16 cellular contexts compared by ENCODE assay signal in the genomic region with DNA sequence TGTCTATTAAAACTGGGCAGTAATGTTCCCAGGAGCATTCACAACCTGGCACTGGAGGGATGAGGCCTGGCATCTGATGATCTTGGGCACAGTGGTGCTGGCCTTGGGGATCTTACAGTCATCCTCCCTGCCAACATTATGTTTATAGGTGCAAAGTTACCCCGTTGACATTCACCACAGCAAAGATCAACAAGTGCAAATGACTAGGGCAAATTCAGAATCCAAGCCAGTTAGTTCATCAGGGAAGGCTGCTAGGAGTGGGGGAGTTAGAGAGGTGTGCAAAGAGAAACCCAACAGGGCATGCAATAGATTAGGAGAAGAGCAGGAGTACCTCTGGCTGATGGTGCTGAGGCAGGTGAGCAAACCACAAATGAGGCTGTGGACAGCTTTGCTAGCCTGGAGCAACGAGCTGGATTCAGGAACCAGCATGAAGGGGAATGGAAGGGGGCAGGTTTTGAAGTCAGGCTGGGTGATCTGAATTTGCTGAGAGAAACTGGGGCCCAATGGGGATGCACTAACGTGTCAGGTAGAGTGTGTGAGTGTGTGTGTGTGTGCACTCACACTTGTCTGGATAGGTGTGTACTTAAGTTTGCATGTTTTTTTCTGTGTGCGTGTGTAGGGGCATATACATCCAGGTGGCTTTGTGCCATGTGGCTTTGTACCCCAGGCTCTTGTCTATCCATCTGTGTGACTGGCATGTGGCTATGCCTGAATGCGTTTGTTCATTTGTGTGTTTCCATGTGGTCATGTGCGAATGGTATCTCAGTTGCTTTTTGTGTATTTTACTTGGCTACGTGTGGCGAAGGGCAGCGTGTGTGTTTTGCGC. TPM values are rescaled to one million over a fixed set of nuclear protein-coding genes. Genes with fewer than 3 reads are reported as not detected.
DNase-seq lines count a peak whose midpoint lies in the region; ATAC-seq and TF ChIP-seq lines count a peak whose summit lies in the region.
"Had no signal": no experiment of that assay in that cellular context is flagged by ENCODE, and none has a peak within 500 bp of the region (broad histone marks: within the 10 kb centered on the region; RNA-seq: fewer than 3 reads in every experiment).

No MANE protein-coding gene starts in this region.

- POLR2A ChIA-PET in activated CD4-positive, alpha-beta T cell treated with anti-CD3 and anti-CD28 coated beads, Interleukin-2, amount 10 ng/mL, durations not matched to agents 7 days and 5 days (lab: Charles Lee), result no interaction called here
- POLR2A ChIA-PET in CD4-positive, alpha-beta T cell (lab: Charles Lee), result interaction anchor here (0.9 kb wide), 1 partner anchor 22 kb away, joined by 3 read pairs; no protein-coding TSS in a partner anchor

- H3K27me3 ChIP-seq in duodenal mucosa (ENCODE audit: control insufficient read depth in 1 of 2, insufficient read depth in 2 of 2, low read length in 2 of 2) (peaks cover 79 to 89% of the 10 kb centered on the region in 2 donors), skeletal muscle satellite cell (ENCODE audit: control insufficient read depth, insufficient read depth, low read length) (peaks cover 87% of the 10 kb centered on the region)
- H3K27me3 ChIP-seq in CD4-positive, alpha-beta T cell (ENCODE audit: control insufficient read depth, insufficient read depth, low read length), result peaks cover 55% of the 10 kb centered on the region

- CTCF ChIA-PET in activated CD4-positive, alpha-beta T cell treated with anti-CD3 and anti-CD28 coated beads, Interleukin-2, amount 10 ng/mL, durations not matched to agents 7 days and 5 days (lab: Charles Lee), result interaction anchor here (1.0 kb wide), 1 partner anchor 48 kb away, joined by 3 read pairs; no protein-coding TSS in a partner anchor
- CTCF ChIA-PET in CD4-positive, alpha-beta T cell (lab: Charles Lee), result no interaction called here

- peaks cover 17% of the 10 kb centered on the region for H3K4me1 Mint-ChIP-seq in activated CD4-positive, alpha-beta T cell treated with anti-CD3 and anti-CD28 coated beads, Interleukin-2, amount 10 ng/mL, durations not matched to agents 7 days and 5 days
- peaks cover under 1% of the 10 kb centered on the region for H3K4me1 Mint-ChIP-seq in CD4-positive, alpha-beta T cell (ENCODE audit: low read depth)

- peak overlapping the region; percentile 32 for H3K4me3 Mint-ChIP-seq in activated CD4-positive, alpha-beta T cell treated with anti-CD3 and anti-CD28 coated beads, Interleukin-2, amount 10 ng/mL, durations not matched to agents 7 days and 5 days
- no peak overlapping the region for H3K4me3 Mint-ChIP-seq in CD4-positive, alpha-beta T cell
- H3K4me3 Mint-ChIP-seq: mesothelial cell of epicardium had no signal

- H3K9me3 Mint-ChIP-seq in activated CD4-positive, alpha-beta T cell treated with anti-CD3 and anti-CD28 coated beads, Interleukin-2, amount 10 ng/mL, durations not matched to agents 7 days and 5 days, result no peaks in the 10 kb centered on the region
- no peaks in the 10 kb centered on the region for H3K9me3 Mint-ChIP-seq in CD4-positive, alpha-beta T cell
- H3K9me3 Mint-ChIP-seq: mesothelial cell of epicardium had no signal

- no peak overlapping the region for H3K27ac ChIP-seq in duodenal mucosa (ENCODE audit: low read depth, low read length)
- H3K27ac ChIP-seq in CD4-positive, alpha-beta T cell (ENCODE audit: low read depth, low read length), result no peak overlapping the region

- intact Hi-C loops in CD4-positive, alpha-beta T cell (cut with DNase I, micrococcal nuclease), result loop anchor here (5.0 kb wide), 3 partner anchors 123 to 442 kb away; partner anchors contain the start of gene ATF7 (in 1 of the 2)

- TF ChIP-seq CTCF in CD4-positive, alpha-beta T cell (IDR thresholded peaks at IDR 0.05), result no peak

- H3K4me3 ChIP-seq in duodenal mucosa (ENCODE audit: low read depth in 1 of 2, low read length in 2 of 2) (peak overlapping the region; percentile 57 to 63), skeletal muscle satellite cell (ENCODE audit: low read length) (peak overlapping the region; percentile 70)

- peaks cover 11% of the 10 kb centered on the region for H3K27me3 Mint-ChIP-seq in activated CD4-positive, alpha-beta T cell treated with anti-CD3 and anti-CD28 coated beads, Interleukin-2, amount 10 ng/mL, durations not matched to agents 7 days and 5 days
- no peaks in the 10 kb centered on the region for H3K27me3 Mint-ChIP-seq in CD4-positive, alpha-beta T cell

- H3K4me1 ChIP-seq in duodenal mucosa (ENCODE audit: control insufficient read depth in 1 of 2, insufficient read depth in 2 of 2, low read length in 2 of 2) (peaks cover 0 to 14% of the 10 kb centered on the region in 2 donors), skeletal muscle satellite cell (ENCODE audit: control insufficient read depth, insufficient read depth, low read length) (peaks cover 11% of the 10 kb centered on the region)

- H3K36me3 ChIP-seq in duodenal mucosa (ENCODE audit: control insufficient read depth in 1 of 2, insufficient read depth in 2 of 2, low read length in 2 of 2) (no peaks in the 10 kb centered on the region), skeletal muscle satellite cell (ENCODE audit: insufficient read depth, low read length) (no peaks in the 10 kb centered on the region)
- H3K36me3 ChIP-seq: Peyer's patch had no signal

- no peak overlapping the region for H3K9ac ChIP-seq in duodenal mucosa (ENCODE audit: low read depth in 1 of 2, low read length in 2 of 2)
- H3K9ac ChIP-seq in skeletal muscle satellite cell (ENCODE audit: low read depth, low read length), result no peak overlapping the region

- ATAC-seq in CD4-positive, alpha-beta T cell (ENCODE audit: poor library complexity), result no peak

- no peaks in the 10 kb centered on the region for H3K36me3 Mint-ChIP-seq in activated CD4-positive, alpha-beta T cell treated with anti-CD3 and anti-CD28 coated beads, Interleukin-2, amount 10 ng/mL, durations not matched to agents 7 days and 5 days (ENCODE audit: low read depth)
- H3K36me3 Mint-ChIP-seq in CD4-positive, alpha-beta T cell (ENCODE audit: low read depth), result no peaks in the 10 kb centered on the region
- H3K36me3 Mint-ChIP-seq: mesothelial cell of epicardium had no signal

- no peak for DNase-seq in activated CD4-positive, alpha-beta T cell treated with anti-CD3 and anti-CD28 coated beads, Interleukin-2, amount 10 ng/mL, durations not matched to agents 7 days and 5 days
- DNase-seq in activated CD4-positive, alpha-beta T cell treated with anti-CD3 and anti-CD28 coated beads, Interleukin-2, amount 50 U/mL, for 48 hours, result no peak
- peak; percentile 73 for DNase-seq in NCI-H1694 treated with DMSO at 0.1 percent for 48 hours (lab: John Stamatoyannopoulos, UW)
- no peak for DNase-seq in activated effector memory CD4-positive, alpha-beta T cell treated with anti-CD3 and anti-CD28 coated beads, Interleukin-2, amount 50 U/mL, for 16 hours
- DNase-seq in stimulated activated CD8-positive, alpha-beta memory T cell treated with anti-CD3 and anti-CD28 coated beads, Interleukin-4, amount 100 ng/mL, for 48 hours, result no peak
- no peak for DNase-seq in CD4-positive, alpha-beta T cell
- DNase-seq: amniotic stem cell; effector memory CD4-positive, alpha-beta T cell; GDM1; NCI-H1930 had no signal

- H3K9me3 ChIP-seq in duodenal mucosa (ENCODE audit: control insufficient read depth in 1 of 2, low read length in 2 of 2) (no peaks in the 10 kb centered on the region), skeletal muscle satellite cell (replicated peaks; ENCODE audit: low read length) (no peaks in the 10 kb centered on the region)
- H3K9me3 ChIP-seq in CD4-positive, alpha-beta T cell (ENCODE audit: control insufficient read depth, low read length), result no peaks in the 10 kb centered on the region
- H3K9me3 ChIP-seq: Peyer's patch had no signal

- no peak overlapping the region for H3K27ac Mint-ChIP-seq in activated CD4-positive, alpha-beta T cell treated with anti-CD3 and anti-CD28 coated beads, Interleukin-2, amount 10 ng/mL, durations not matched to agents 7 days and 5 days
- no peak overlapping the region for H3K27ac Mint-ChIP-seq in CD4-positive, alpha-beta T cell
- H3K27ac Mint-ChIP-seq: mesothelial cell of epicardium had no signal

- peak overlapping the region; percentile 86 for H3K4me2 ChIP-seq in skeletal muscle satellite cell (ENCODE audit: low read length)

RNA-seq across cellular contexts. Expression of gene CISTR, which starts 1.6 kb away (rescaled TPM):
- total RNA-seq in activated CD4-positive, alpha-beta T cell treated with anti-CD3 and anti-CD28 coated beads, Interleukin-2, amount 10 ng/mL, durations not matched to agents 7 days and 5 days, result not detected
- total RNA-seq in skeletal muscle satellite cell (2012; rRNA removed), result not detected in 2 replicates
- total RNA-seq in CD4-positive, alpha-beta T cell, result not detected
- total RNA-seq: HT1080, mesothelial cell of epicardium, Peyer's patch, urinary bladder had no signal

RNA-seq across cellular contexts. Expression of gene CALCOCO1, which starts 22.9 kb away (rescaled TPM):
- total RNA-seq in activated CD4-positive, alpha-beta T cell treated with anti-CD3 and anti-CD28 coated beads, Interleukin-2, amount 10 ng/mL, durations not matched to agents 7 days and 5 days, result 10 to 100 TPM; 54.6 to 56.8 TPM
- total RNA-seq in skeletal muscle satellite cell (2012; rRNA removed), result 41.8 and 47.8 TPM in 2 replicates
- total RNA-seq in CD4-positive, alpha-beta T cell, result 10 to 100 TPM; 66.8 to 69.3 TPM
